ENCODE assay signal across 10 cellular contexts in the genomic region with DNA sequence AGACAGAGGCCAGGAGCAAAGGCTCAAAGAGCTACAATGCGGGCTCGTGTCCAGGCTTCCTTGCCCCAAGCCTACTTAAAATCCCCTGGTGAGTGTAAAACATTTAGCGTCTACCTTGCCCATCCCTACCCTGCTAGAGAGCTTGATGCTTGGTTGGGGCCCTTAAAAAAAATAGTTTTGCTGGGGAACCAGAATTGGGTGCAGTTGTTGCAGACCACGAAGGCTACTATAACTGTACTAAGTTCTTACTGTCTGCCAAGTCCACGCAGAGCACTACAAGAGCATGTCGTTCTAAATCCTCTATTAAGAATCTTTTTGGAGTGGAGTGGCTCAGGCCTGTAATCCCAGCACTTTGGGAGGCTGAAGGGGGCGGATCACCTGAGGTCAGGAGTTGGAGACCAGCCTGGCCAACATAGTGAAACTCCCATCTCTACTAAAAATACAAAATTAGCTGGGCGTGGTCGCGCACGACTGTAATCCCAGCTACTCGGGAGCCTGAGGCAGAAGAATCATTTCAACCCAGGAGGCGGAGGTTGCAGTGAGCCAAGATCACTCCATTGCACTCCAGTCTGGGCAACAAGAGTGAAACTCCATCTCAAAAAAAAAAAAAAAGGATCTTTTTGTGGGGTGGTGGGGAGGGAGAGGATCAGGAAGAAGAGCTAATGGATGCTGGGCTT. TPM values are rescaled to one million over a fixed set of nuclear protein-coding genes. Genes with fewer than 3 reads are reported as not detected.
DNase-seq lines count a peak whose midpoint lies in the region; ATAC-seq and TF ChIP-seq lines count a peak whose summit lies in the region.
"Not testable (repeated sequence)": the region's sequence is repeated elsewhere in the genome, so short reads cannot be mapped to it uniquely, and the experiment has no call there.
"Had no signal": no experiment of that assay in that cellular context is flagged by ENCODE, and none has a peak within 500 bp of the region (broad histone marks: within the 10 kb centered on the region; RNA-seq: fewer than 3 reads in every experiment).

No MANE protein-coding gene starts in this region.

- H3K18ac ChIP-seq in mesenchymal stem cell (ENCODE audit: low read depth in 1 of 2, low read length in 2 of 2), result not testable (repeated sequence)

- not testable (repeated sequence) for H3K9me3 Mint-ChIP-seq in HFFc6; osteocyte (ENCODE audit: unreplicated experiment)

- H3K9ac ChIP-seq in BLaER1, result not testable (repeated sequence)
- H3K9ac ChIP-seq in mesenchymal stem cell (ENCODE audit: low read length), result peak overlapping the region; percentile 24

- H3K4ac ChIP-seq in mesenchymal stem cell (ENCODE audit: low read depth in 1 of 2, low read length in 2 of 2), result not testable (repeated sequence)

- H2BK5ac ChIP-seq in mesenchymal stem cell (ENCODE audit: low read depth, low read length, poor library complexity, severe bottlenecking), result not testable (repeated sequence)

- peaks cover 10% of the 10 kb centered on the region; the same call in 1 of the 2 replicates for H3K4me1 Mint-ChIP-seq in HFFc6 (ENCODE audit: low read depth)
- not testable (repeated sequence) for H3K4me1 Mint-ChIP-seq in osteocyte (ENCODE audit: unreplicated experiment)

- H3K36me3 ChIP-seq in BLaER1; PC-9 (ENCODE audit: low read depth); mesenchymal stem cell (ENCODE audit: control insufficient read depth in 1 of 2, insufficient read depth in 2 of 2, low read depth in 1 of 2, low read length in 2 of 2): not testable (repeated sequence)

- H3K27ac ChIP-seq in BLaER1; PC-9; mesenchymal stem cell (ENCODE audit: low read length, poor library complexity, severe bottlenecking): not testable (repeated sequence)

- not testable (repeated sequence) for H3K14ac ChIP-seq in mesenchymal stem cell (ENCODE audit: low read length in 2 of 2)

- H3K9me2 ChIP-seq in PC-9 (ENCODE audit: insufficient read depth), result not testable (repeated sequence)

- H3K9me3 ChIP-seq in BLaER1; PC-9 (ENCODE audit: insufficient read depth, low read depth); mesenchymal stem cell (ENCODE audit: control insufficient read depth, low read length): not testable (repeated sequence)

- DNase-seq in HFFc6, PC-9, Right ventricle myocardium superior, mesenchymal stem cell: not testable (repeated sequence)
- DNase-seq in activated CD8-positive, alpha-beta memory T cell treated with anti-CD3 and anti-CD28 coated beads for 24 hours, result peak; percentile 46
- peak; percentile 59 for DNase-seq in osteocyte (ENCODE audit: extremely low spot score, unreplicated experiment)

- H3K4me3 ChIP-seq in BLaER1; PC-9; mesenchymal stem cell (ENCODE audit: insufficient read depth in 1 of 2, low read depth in 1 of 2, low read length in 2 of 2): not testable (repeated sequence)

- not testable (repeated sequence) for H2BK15ac ChIP-seq in mesenchymal stem cell (ENCODE audit: low read depth, poor library complexity, severe bottlenecking)

- H3K4me2 ChIP-seq in BLaER1, result peak overlapping the region; percentile 33
- H3K4me2 ChIP-seq in PC-9; mesenchymal stem cell (ENCODE audit: low read length, poor library complexity, severe bottlenecking): not testable (repeated sequence)

- POLR2A ChIA-PET in PC-9 (lab: Charles Lee; ENCODE audit: unreplicated experiment), result interaction anchor here (0.6 kb wide), 1 partner anchor 747 kb away, joined by 7 read pairs; no protein-coding TSS in a partner anchor

- intact Hi-C loops in PC-9 (cut with micrococcal nuclease; ENCODE audit: unreplicated experiment) (loop anchor here (1.0 to 2.0 kb wide), 2 partner anchors 72 to 208 kb away; a partner anchor contains a TSS), Right ventricle myocardium superior (cut with DNase I) (loop anchor here (2.0 kb wide), 1 partner anchor 208 kb away; no protein-coding TSS in a partner anchor)

- H4K20me1 ChIP-seq in BLaER1; PC-9 (ENCODE audit: insufficient read depth): not testable (repeated sequence)

- not testable (repeated sequence) for BruUV-seq in PC-9 (replicated peaks; lab: Mats Ljungman, UMichigan)

- peaks cover 16% of the 10 kb centered on the region for H3K27me3 Mint-ChIP-seq in HFFc6 (ENCODE audit: insufficient read depth)
- not testable (repeated sequence) for H3K27me3 Mint-ChIP-seq in osteocyte (ENCODE audit: unreplicated experiment)

- not testable (repeated sequence) for H3K27ac Mint-ChIP-seq in HFFc6; osteocyte (ENCODE audit: unreplicated experiment)

- WGBS in mesenchymal stem cell, result 73% methylated on average over 11 of the region's 13 CpGs

- H3K4me1 ChIP-seq in BLaER1 (peaks cover 35% of the 10 kb centered on the region), mesenchymal stem cell (ENCODE audit: control insufficient read depth, insufficient read depth, low read depth, low read length) (peaks cover 30% of the 10 kb centered on the region)
- H3K4me1 ChIP-seq in PC-9 (replicated peaks; ENCODE audit: insufficient read depth), result not testable (repeated sequence)

- TF ChIP-seq CTCF in HFFc6 (IDR thresholded peaks at IDR 0.05) (peak; percentile 5; the same call in 1 of the 2 replicates), PC-9 (conservative IDR thresholded peaks at IDR 0.05) (peak; percentile 16; the same call in 1 of the 2 replicates)
- not testable (repeated sequence) for TF ChIP-seq CTCF in osteocyte (IDR thresholded peaks at IDR 0.05)

- H3K27me3 ChIP-seq in BLaER1, result not testable (repeated sequence)
- peaks cover 51% of the 10 kb centered on the region for H3K27me3 ChIP-seq in PC-9 (ENCODE audit: insufficient read depth, low read depth)
- H3K27me3 ChIP-seq in mesenchymal stem cell (ENCODE audit: control insufficient read depth in 1 of 2, insufficient read depth in 1 of 2, low read length in 2 of 2), result peaks cover 0 to 47% of the 10 kb centered on the region in 2 experiments

- H3F3A ChIP-seq in PC-9 (ENCODE audit: insufficient read depth, low read depth), result not testable (repeated sequence)

- not testable (repeated sequence) for H4K8ac ChIP-seq in mesenchymal stem cell (ENCODE audit: low read length)

- H4K91ac ChIP-seq in mesenchymal stem cell (ENCODE audit: low read length), result not testable (repeated sequence)

- not testable (repeated sequence) for H3K79me2 ChIP-seq in PC-9 (ENCODE audit: low read depth)

- not testable (repeated sequence) for H3K36me3 Mint-ChIP-seq in HFFc6 (ENCODE audit: low read depth); osteocyte (ENCODE audit: unreplicated experiment)

- H3K79me1 ChIP-seq in mesenchymal stem cell (replicated peaks; ENCODE audit: low read length, poor library complexity, severe bottlenecking), result not testable (repeated sequence)

- H2BK12ac ChIP-seq in mesenchymal stem cell (ENCODE audit: low read length in 2 of 2), result not testable (repeated sequence)

- H2AK5ac ChIP-seq in mesenchymal stem cell (ENCODE audit: low read length, severe bottlenecking), result not testable (repeated sequence)

- not testable (repeated sequence) for H3K4me3 Mint-ChIP-seq in HFFc6; osteocyte (ENCODE audit: unreplicated experiment)

- not testable (repeated sequence) for H2BK120ac ChIP-seq in mesenchymal stem cell (ENCODE audit: low read depth, low read length)

- H3K23ac ChIP-seq in mesenchymal stem cell (ENCODE audit: low read length in 2 of 2), result not testable (repeated sequence)

- not testable (repeated sequence) for H2AFZ ChIP-seq in PC-9; mesenchymal stem cell (ENCODE audit: low read depth, low read length)

- ATAC-seq in Right ventricle myocardium superior (ENCODE audit: poor library complexity), result peak; percentile 15

- CTCF ChIA-PET in PC-9 (lab: Charles Lee), result interaction anchor here (1.0 to 1.2 kb wide), 2 partner anchors 25 to 208 kb away, joined by 3 to 4 read pairs; no protein-coding TSS in a partner anchor

RNA-seq across cellular contexts. Expression of a gene that starts 4.8 kb away (rescaled TPM):
- total RNA-seq in HFFc6 (2021; fragmentation: NEBNext Ultra II Directional; extraction: Animal tissue kit (Norgen Biotek cat#: 25700)), result not detected
- total RNA-seq in PC-9 (2021) (not detected in 2 replicates), Right ventricle myocardium superior (0.51 TPM), osteocyte (not detected in 2 replicates)
- polyA plus RNA-seq in mesenchymal stem cell (2013, experiment 1 of 2), result 0.03 TPM
- polyA plus RNA-seq in mesenchymal stem cell (2013, experiment 2 of 2), result 0.03 TPM
- total RNA-seq: A673; CD4-positive, CD25-positive, alpha-beta regulatory T cell; MCF 10A had no signal
- polyA plus RNA-seq: CD4-positive, CD25-positive, alpha-beta regulatory T cell had no signal

RNA-seq across cellular contexts. Expression of a gene that starts 16.2 kb away (rescaled TPM):
- total RNA-seq in HFFc6 (2021; fragmentation: NEBNext Ultra II Directional; extraction: Animal tissue kit (Norgen Biotek cat#: 25700)), result not detected
- total RNA-seq in PC-9 (2021) (not detected in 2 replicates), Right ventricle myocardium superior (not detected), osteocyte (0.47 and 0.64 TPM in 2 replicates)
- 0.10 TPM for polyA plus RNA-seq in mesenchymal stem cell (2013, experiment 1 of 2)
- polyA plus RNA-seq in mesenchymal stem cell (2013, experiment 2 of 2), result not detected
- total RNA-seq: A673; CD4-positive, CD25-positive, alpha-beta regulatory T cell; MCF 10A had no signal
- polyA plus RNA-seq: CD4-positive, CD25-positive, alpha-beta regulatory T cell had no signal
